14 cellular contexts compared by ENCODE assay signal in the genomic region with DNA sequence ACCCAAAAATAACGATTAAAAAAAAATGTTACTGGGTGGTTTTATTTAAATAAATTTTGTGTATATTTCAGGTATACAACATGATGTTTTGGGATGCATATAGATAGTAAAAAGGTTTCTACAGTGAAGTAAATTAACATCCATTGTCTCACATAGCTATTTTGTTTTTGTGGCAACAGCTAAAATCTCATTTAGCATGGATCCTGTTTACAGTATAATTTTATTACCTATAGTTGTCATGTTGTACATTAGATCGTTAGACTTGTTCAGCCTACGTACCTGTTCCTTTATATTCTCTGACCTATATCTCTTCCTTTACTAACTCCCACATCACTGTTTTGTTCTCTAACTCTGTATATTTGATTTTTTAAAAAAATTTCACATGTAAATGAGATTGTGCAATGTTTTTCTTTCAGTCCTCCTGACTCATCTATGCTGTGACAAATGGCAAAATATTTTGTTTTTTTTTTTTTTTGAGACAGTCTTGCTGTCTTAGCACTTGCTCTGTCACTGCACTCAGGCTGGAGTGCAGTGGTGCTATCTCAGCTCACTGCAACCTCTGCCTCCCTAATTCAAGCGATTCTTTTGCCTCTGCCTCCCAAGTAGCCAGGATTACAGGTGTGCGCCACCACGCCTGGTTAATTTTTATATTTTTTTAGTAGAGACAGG. TPM values are rescaled to one million over a fixed set of nuclear protein-coding genes. Genes with fewer than 3 reads are reported as not detected.
A peak's percentile ranks its signal among the peaks of the same experiment; 100 is the strongest.
DNase-seq lines count a peak whose midpoint lies in the region; ATAC-seq and TF ChIP-seq lines count a peak whose summit lies in the region.
"Had no signal": no experiment of that assay in that cellular context is flagged by ENCODE, and none has a peak within 500 bp of the region (broad histone marks: within the 10 kb centered on the region; RNA-seq: fewer than 3 reads in every experiment).

No MANE protein-coding gene starts in this region.

- POLR2A ChIA-PET in RWPE1 (lab: Yijun Ruan, JAX; ENCODE audit: low non-redundant PET) = no interaction called here
- POLR2A ChIA-PET in naive thymus-derived CD8-positive, alpha-beta T cell (lab: Charles Lee) = no interaction called here

- no peaks in the 10 kb centered on the region for H3K27me3 Mint-ChIP-seq in activated T-cell treated with anti-CD3 and anti-CD28 coated beads, Interleukin-2, amount 50 U/mL, for 72 hours (ENCODE audit: low read depth)
- H3K27me3 Mint-ChIP-seq in naive thymus-derived CD8-positive, alpha-beta T cell = peaks cover 0 to 2% (median 0%) of the 10 kb centered on the region in 5 donors

- no peaks in the 10 kb centered on the region for H3K9me3 Mint-ChIP-seq in activated T-cell treated with anti-CD3 and anti-CD28 coated beads, Interleukin-2, amount 50 U/mL, for 72 hours
- no peaks in the 10 kb centered on the region for H3K9me3 Mint-ChIP-seq in naive thymus-derived CD8-positive, alpha-beta T cell

- no peaks in the 10 kb centered on the region for H3K27me3 ChIP-seq in subcutaneous abdominal adipose tissue (ENCODE audit: control insufficient read depth in 5 of 5, insufficient read depth in 4 of 5, low read length in 5 of 5)
- H3K27me3 ChIP-seq: gastroesophageal sphincter, vagina had no signal

- CTCF ChIA-PET in RWPE1 (lab: Yijun Ruan, JAX) = interaction anchor here (0.5 to 0.7 kb wide), 2 partner anchors 10 to 254 kb away, joined by 3 to 4 read pairs; no protein-coding TSS in a partner anchor

- peaks cover 20 to 36% of the 10 kb centered on the region in 2 donors for H3K36me3 Mint-ChIP-seq in activated T-cell treated with anti-CD3 and anti-CD28 coated beads, Interleukin-2, amount 50 U/mL, for 72 hours (ENCODE audit: insufficient read depth in 2 of 2)
- H3K36me3 Mint-ChIP-seq in naive thymus-derived CD8-positive, alpha-beta T cell = peaks cover 7 to 60% (median 19%) of the 10 kb centered on the region in 3 donors

- in situ Hi-C loops in GM13976 (cut with MboI; ENCODE audit: low sequenced_read_pairs, unreplicated experiment) = no loop called here

- peaks cover 56% of the 10 kb centered on the region for H3K4me1 Mint-ChIP-seq in activated T-cell treated with anti-CD3 and anti-CD28 coated beads, Interleukin-2, amount 50 U/mL, for 72 hours (ENCODE audit: low read depth)
- peaks cover 17 to 67% (median 47%) of the 10 kb centered on the region in 4 donors for H3K4me1 Mint-ChIP-seq in naive thymus-derived CD8-positive, alpha-beta T cell

- H3K27ac ChIP-seq in RWPE1 = peak overlapping the region; percentile 19; the same call in 1 of the 2 replicates
- H3K27ac ChIP-seq in subcutaneous abdominal adipose tissue (ENCODE audit: low read depth, low read length) = peak overlapping the region; percentile 3
- H3K27ac ChIP-seq: gastroesophageal sphincter, vagina had no signal

- no peak for TF ChIP-seq CTCF in RWPE1 (conservative IDR thresholded peaks at IDR 0.05; ENCODE audit: low read depth)
- no peak for TF ChIP-seq CTCF in GM13976 (IDR thresholded peaks at IDR 0.05; ENCODE audit: borderline replicate concordance, control extremely low read depth, extremely low read depth, insufficient read depth, missing control alignments)

- H3K4me3 ChIP-seq in subcutaneous abdominal adipose tissue (ENCODE audit: low read depth in 1 of 5, low read length in 5 of 5) = no peak overlapping the region
- H3K4me3 ChIP-seq: gastroesophageal sphincter, vagina had no signal

- no peak for DNase-seq in activated T-cell treated with anti-CD3 and anti-CD28 coated beads, Interleukin-2, amount 50 U/mL, for 72 hours
- DNase-seq in activated T-cell treated with anti-CD3 and anti-CD28 coated beads for 4 hours = no peak
- no peak for DNase-seq in RWPE1 (ENCODE audit: low spot score)
- peak; percentile 56 for DNase-seq in fibroblast of gingiva (ENCODE audit: low read depth)
- no peak for DNase-seq in GM13976 (ENCODE audit: low spot score)
- DNase-seq in naive thymus-derived CD8-positive, alpha-beta T cell = no peak
- DNase-seq: central memory CD4-positive, alpha-beta T cell; left ventricle myocardium superior; NCI-H526 had no signal

- H3K27ac Mint-ChIP-seq in activated T-cell treated with anti-CD3 and anti-CD28 coated beads, Interleukin-2, amount 50 U/mL, for 72 hours = peak overlapping the region; percentile 93
- peak overlapping the region in 3 of 10 donors; percentile 18 to 70 (median 48) for H3K27ac Mint-ChIP-seq in naive thymus-derived CD8-positive, alpha-beta T cell

- ATAC-seq in activated T-cell treated with anti-CD3 and anti-CD28 coated beads, Interleukin-2, amount 50 U/mL, for 72 hours (replicated peaks in 1 of 2) = no peak
- ATAC-seq in GM21619 (IDR thresholded peaks at IDR 0.05; ENCODE audit: unreplicated experiment) = no peak
- no peak for ATAC-seq in naive thymus-derived CD8-positive, alpha-beta T cell
- ATAC-seq: gastroesophageal sphincter, left ventricle myocardium superior had no signal

- no peak overlapping the region for H3K9ac ChIP-seq in subcutaneous abdominal adipose tissue (ENCODE audit: low read length in 5 of 5)
- H3K9ac ChIP-seq: SK-N-SH had no signal

- H3K4me3 Mint-ChIP-seq in activated T-cell treated with anti-CD3 and anti-CD28 coated beads, Interleukin-2, amount 50 U/mL, for 72 hours = peak overlapping the region; percentile 36 to 76
- peak overlapping the region in 5 of 10 donors; percentile 14 to 40 (median 20) for H3K4me3 Mint-ChIP-seq in naive thymus-derived CD8-positive, alpha-beta T cell

- peaks cover 9 to 45% (median 22%) of the 10 kb centered on the region in 5 donors for H3K36me3 ChIP-seq in subcutaneous abdominal adipose tissue (ENCODE audit: control insufficient read depth in 5 of 5, insufficient read depth in 5 of 5, low read length in 5 of 5)

- H3K9me3 ChIP-seq in subcutaneous abdominal adipose tissue (ENCODE audit: control insufficient read depth in 5 of 5, low read length in 5 of 5) = no peaks in the 10 kb centered on the region
- H3K9me3 ChIP-seq: gastroesophageal sphincter, SK-N-SH, vagina had no signal

- H3K4me1 ChIP-seq in subcutaneous abdominal adipose tissue (ENCODE audit: control insufficient read depth in 5 of 5, insufficient read depth in 5 of 5, low read length in 5 of 5) = peaks cover 0 to 31% (median 29%) of the 10 kb centered on the region in 5 donors

RNA-seq across cellular contexts. Expression of gene OIP5, which starts 45.6 kb away (rescaled TPM):
- total RNA-seq in activated T-cell treated with anti-CD3 and anti-CD28 coated beads, Interleukin-2, amount 50 U/mL, for 72 hours = 10 to 100 TPM; 15.3 TPM
- 1 to 10 TPM; 5.3 to 7.0 TPM for total RNA-seq in naive thymus-derived CD8-positive, alpha-beta T cell
- under 1 TPM in 2 of 3 donors, not detected in 1; 0.18 to 0.24 TPM for polyA plus RNA-seq in naive thymus-derived CD8-positive, alpha-beta T cell
- total RNA-seq: left ventricle myocardium superior, vagina had no signal

RNA-seq across cellular contexts. Expression of gene NUSAP1, which starts 45.9 kb away (rescaled TPM):
- 100 to 1,000 TPM; 179 to 184 TPM for total RNA-seq in activated T-cell treated with anti-CD3 and anti-CD28 coated beads, Interleukin-2, amount 50 U/mL, for 72 hours
- total RNA-seq in naive thymus-derived CD8-positive, alpha-beta T cell = 1 to 10 TPM; 2.5 to 4.0 TPM
- 1 to 10 TPM in 1 of 3 donors, under 1 TPM in 2; 0.32 to 1.4 (median 0.93) TPM for polyA plus RNA-seq in naive thymus-derived CD8-positive, alpha-beta T cell

RNA-seq across cellular contexts. Expression of gene CHP1, which starts 55.7 kb away (rescaled TPM):
- total RNA-seq in activated T-cell treated with anti-CD3 and anti-CD28 coated beads, Interleukin-2, amount 50 U/mL, for 72 hours = 10 to 100 TPM; 45.0 to 46.7 TPM
- total RNA-seq in naive thymus-derived CD8-positive, alpha-beta T cell = 10 to 100 TPM; 21.1 to 23.9 TPM
- polyA plus RNA-seq in naive thymus-derived CD8-positive, alpha-beta T cell = 10 to 100 TPM; 11.3 to 21.7 (median 12.5) TPM

RNA-seq across cellular contexts. Expression of gene EXD1, which starts 56.2 kb away (rescaled TPM):
- not detected for total RNA-seq in activated T-cell treated with anti-CD3 and anti-CD28 coated beads, Interleukin-2, amount 50 U/mL, for 72 hours
- total RNA-seq in naive thymus-derived CD8-positive, alpha-beta T cell = not detected
- polyA plus RNA-seq in naive thymus-derived CD8-positive, alpha-beta T cell = not detected
- total RNA-seq: gastroesophageal sphincter, left ventricle myocardium superior, vagina had no signal

Comparison
In these comparisons a context has a peak if more than half of its experiments do, and no peak if none do; other contexts are left out.
1. RNA of gene NUSAP1, which starts 45.9 kb away (total RNA-seq): 179 to 184 TPM in activated T-cell treated with anti-CD3 and anti-CD28 coated beads, Interleukin-2, amount 50 U/mL, for 72 hours; 2.5 to 4.0 TPM in naive thymus-derived CD8-positive, alpha-beta T cell; every median in the first group is over 10 times any median in the second.